Comparison of ENCODE assay signal across 24 cellular contexts in genomic region chr15:40850576-40851112, GRCh38. TPM values are rescaled to one million over a fixed set of nuclear protein-coding genes. Genes with fewer than 3 reads are reported as not detected.
"Had no signal": no experiment of that assay in that cellular context is flagged by ENCODE, and none has a peak within 500 bp of the region (broad histone marks: within the 10 kb centered on the region; RNA-seq: fewer than 3 reads in every experiment).

No MANE protein-coding gene starts in this region.

- H3K27ac ChIP-seq: colonic mucosa, pancreas, sigmoid colon, VCaP had no signal

- H3K27me3 ChIP-seq: colonic mucosa, pancreas had no signal

- H3K4me3 ChIP-seq: colonic mucosa, pancreas, sigmoid colon had no signal

- DNase-seq: activated CD4-positive, alpha-beta memory T cell treated with anti-CD3 and anti-CD28 coated beads, Interleukin-2, amount 10 ng/mL, durations not matched to agents 7 days and 5 days; activated CD4-positive, alpha-beta T cell treated with anti-CD3 and anti-CD28 coated beads for 36 hours; activated CD8-positive, alpha-beta memory T cell treated with anti-CD3 and anti-CD28 coated beads, Interleukin-2, amount 10 ng/mL, durations not matched to agents 7 days and 5 days; activated naive CD4-positive, alpha-beta T cell; caudate nucleus; colonic mucosa; erythroblast; foreskin melanocyte; kidney glomerular epithelial cell; naive thymus-derived CD4-positive, alpha-beta T cell; pancreas; sigmoid colon; stimulated activated CD4-positive, alpha-beta T cell treated with anti-CD3 and anti-CD28 coated beads, Interleukin-1b, Interleukin-23, amount 100 ng/mL, for 48 hours; stimulated activated CD8-positive, alpha-beta memory T cell treated with anti-CD3 and anti-CD28 coated beads, Interleukin-4, amount 100 ng/mL, for 48 hours; stimulated activated naive CD4-positive, alpha-beta T cell; SW 1271; T-helper 2 cell had no signal

- H3K27ac Mint-ChIP-seq: activated CD4-positive, alpha-beta memory T cell treated with anti-CD3 and anti-CD28 coated beads, Interleukin-2, amount 10 ng/mL, durations not matched to agents 7 days and 5 days; activated CD4-positive, alpha-beta T cell treated with anti-CD3 and anti-CD28 coated beads for 36 hours; activated CD8-positive, alpha-beta memory T cell treated with anti-CD3 and anti-CD28 coated beads, Interleukin-2, amount 10 ng/mL, durations not matched to agents 7 days and 5 days; memory B cell; naive thymus-derived CD4-positive, alpha-beta T cell had no signal

- H3K9me3 Mint-ChIP-seq: activated CD4-positive, alpha-beta memory T cell treated with anti-CD3 and anti-CD28 coated beads, Interleukin-2, amount 10 ng/mL, durations not matched to agents 7 days and 5 days; memory B cell; naive thymus-derived CD4-positive, alpha-beta T cell had no signal

- FAIRE-seq: endometrium, pancreas had no signal

- H3K36me3 ChIP-seq: colonic mucosa, sigmoid colon had no signal

- H3K36me3 Mint-ChIP-seq: activated CD8-positive, alpha-beta memory T cell treated with anti-CD3 and anti-CD28 coated beads, Interleukin-2, amount 10 ng/mL, durations not matched to agents 7 days and 5 days; brain; naive thymus-derived CD4-positive, alpha-beta T cell had no signal

- H3K4me1 ChIP-seq: colonic mucosa, sigmoid colon had no signal

- H3K27me3 Mint-ChIP-seq: memory B cell had no signal

- H3K4me3 Mint-ChIP-seq: activated CD4-positive, alpha-beta memory T cell treated with anti-CD3 and anti-CD28 coated beads, Interleukin-2, amount 10 ng/mL, durations not matched to agents 7 days and 5 days; activated CD4-positive, alpha-beta T cell treated with anti-CD3 and anti-CD28 coated beads for 36 hours; activated CD8-positive, alpha-beta memory T cell treated with anti-CD3 and anti-CD28 coated beads, Interleukin-2, amount 10 ng/mL, durations not matched to agents 7 days and 5 days; memory B cell; naive thymus-derived CD4-positive, alpha-beta T cell had no signal

- ATAC-seq: activated CD4-positive, alpha-beta T cell treated with anti-CD3 and anti-CD28 coated beads for 36 hours; activated CD8-positive, alpha-beta memory T cell treated with anti-CD3 and anti-CD28 coated beads, Interleukin-2, amount 10 ng/mL, durations not matched to agents 7 days and 5 days; naive thymus-derived CD4-positive, alpha-beta T cell; pancreas had no signal

- H3K9me3 ChIP-seq: colonic mucosa, pancreas, sigmoid colon had no signal

RNA-seq across cellular contexts. Expression of gene PPP1R14D, which starts 22.1 kb away (rescaled TPM):
- total RNA-seq: activated CD4-positive, alpha-beta memory T cell treated with anti-CD3 and anti-CD28 coated beads, Interleukin-2, amount 10 ng/mL, durations not matched to agents 7 days and 5 days; activated CD4-positive, alpha-beta T cell treated with anti-CD3 and anti-CD28 coated beads for 36 hours; activated CD8-positive, alpha-beta memory T cell treated with anti-CD3 and anti-CD28 coated beads, Interleukin-2, amount 10 ng/mL, durations not matched to agents 7 days and 5 days; liver; mononuclear cell; naive thymus-derived CD4-positive, alpha-beta T cell; sigmoid colon; urinary bladder had no signal
- polyA plus RNA-seq: liver; naive thymus-derived CD4-positive, alpha-beta T cell; urinary bladder had no signal

RNA-seq across cellular contexts. Expression of gene RHOV, which starts 23.4 kb away (rescaled TPM):
- total RNA-seq: activated CD4-positive, alpha-beta memory T cell treated with anti-CD3 and anti-CD28 coated beads, Interleukin-2, amount 10 ng/mL, durations not matched to agents 7 days and 5 days; activated CD8-positive, alpha-beta memory T cell treated with anti-CD3 and anti-CD28 coated beads, Interleukin-2, amount 10 ng/mL, durations not matched to agents 7 days and 5 days; mononuclear cell; sigmoid colon had no signal
- polyA plus RNA-seq: liver; naive thymus-derived CD4-positive, alpha-beta T cell had no signal
